In genomic region chr17:41422586-41422985, GRCh38 we compare ENCODE assay signal across 6 cellular contexts. TPM values are rescaled to one million over a fixed set of nuclear protein-coding genes. Genes with fewer than 3 reads are reported as not detected.
"Had no signal": no experiment of that assay in that cellular context is flagged by ENCODE, and none has a peak within 500 bp of the region (broad histone marks: within the 10 kb centered on the region; RNA-seq: fewer than 3 reads in every experiment).

No MANE protein-coding gene starts in this region.

RNA-seq across cellular contexts. Expression of gene KRT37, which starts 1.8 kb away (rescaled TPM):
- total RNA-seq: HepG2, HT-29, HT1080, IMR-90, K562 had no signal
- polyA plus RNA-seq: IgD-negative memory B cell, IMR-90, K562 had no signal

RNA-seq across cellular contexts. Expression of gene KRT38, which starts 18.2 kb away (rescaled TPM):
- total RNA-seq: HepG2, HT-29, HT1080, IMR-90, K562 had no signal
- polyA plus RNA-seq: HepG2, IgD-negative memory B cell, K562 had no signal

RNA-seq across cellular contexts. Expression of gene KRT31, which starts 25.2 kb away (rescaled TPM):
- total RNA-seq: HepG2, HT-29, HT1080, IMR-90, K562 had no signal
- polyA plus RNA-seq: IgD-negative memory B cell, K562 had no signal

RNA-seq across cellular contexts. Expression of gene KRT34, which starts 40.5 kb away (rescaled TPM):
- total RNA-seq: HepG2, HT-29, K562 had no signal
- polyA plus RNA-seq: HepG2, IgD-negative memory B cell, K562 had no signal

RNA-seq across cellular contexts. Expression of gene KRT32, which starts 44.6 kb away (rescaled TPM):
- total RNA-seq: HepG2, HT-29, HT1080, IMR-90, K562 had no signal
- polyA plus RNA-seq: HepG2, IgD-negative memory B cell, K562 had no signal
